ENCODE assay signal across 8 cellular contexts in the genomic region with DNA sequence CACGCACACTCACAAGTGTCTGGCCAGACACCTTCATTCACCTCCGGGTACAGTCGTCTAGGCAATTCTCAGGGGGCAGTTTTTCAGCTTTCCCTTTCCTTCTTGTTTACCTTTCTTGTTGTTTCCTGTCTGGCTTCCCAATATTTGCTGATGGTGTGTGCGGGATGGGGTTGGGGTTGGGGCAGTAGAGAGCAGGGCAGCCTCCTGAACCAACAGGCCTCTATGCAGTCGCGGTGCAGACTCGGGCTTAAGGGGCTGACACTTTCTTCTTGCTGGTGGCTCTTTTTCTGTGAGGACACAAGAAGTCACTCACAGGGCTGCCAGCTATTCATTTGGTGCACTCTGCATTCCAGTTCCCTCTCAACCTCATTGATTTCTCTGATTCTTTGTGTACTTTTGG.
"Had no signal": no experiment of that assay in that cellular context is flagged by ENCODE, and none has a peak within 500 bp of the region (broad histone marks: within the 10 kb centered on the region; RNA-seq: fewer than 3 reads in every experiment).

No MANE protein-coding gene starts in this region.

- H3K27ac Mint-ChIP-seq: mesothelial cell of epicardium, type B pancreatic cell had no signal

- H2AFZ ChIP-seq: hepatocyte had no signal

- H3K79me2 ChIP-seq: hepatocyte had no signal

- H3K4me2 ChIP-seq: hepatocyte had no signal

- H3K4me1 Mint-ChIP-seq: mesothelial cell of epicardium had no signal

- H3K27me3 ChIP-seq: hepatocyte had no signal

- H3K27me3 Mint-ChIP-seq: type B pancreatic cell had no signal

- H3K27ac ChIP-seq: hepatocyte had no signal

- H3K4me3 Mint-ChIP-seq: mesothelial cell of epicardium, type B pancreatic cell had no signal

- H3K4me3 ChIP-seq: hepatocyte had no signal

- DNase-seq: activated CD4-positive, alpha-beta T cell treated with anti-CD3 and anti-CD28 coated beads, Interleukin-2, amount 50 U/mL, for 1 hour; activated T-cell treated with anti-CD3 and anti-CD28 coated beads, Interleukin-2, amount 50 U/mL, for 1 hour; dermis blood vessel endothelial cell; nucleus accumbens; SHP77 treated with DMSO at 0.1 percent for 48 hours had no signal
